ENCODE assay signal across 10 cellular contexts in the genomic region with DNA sequence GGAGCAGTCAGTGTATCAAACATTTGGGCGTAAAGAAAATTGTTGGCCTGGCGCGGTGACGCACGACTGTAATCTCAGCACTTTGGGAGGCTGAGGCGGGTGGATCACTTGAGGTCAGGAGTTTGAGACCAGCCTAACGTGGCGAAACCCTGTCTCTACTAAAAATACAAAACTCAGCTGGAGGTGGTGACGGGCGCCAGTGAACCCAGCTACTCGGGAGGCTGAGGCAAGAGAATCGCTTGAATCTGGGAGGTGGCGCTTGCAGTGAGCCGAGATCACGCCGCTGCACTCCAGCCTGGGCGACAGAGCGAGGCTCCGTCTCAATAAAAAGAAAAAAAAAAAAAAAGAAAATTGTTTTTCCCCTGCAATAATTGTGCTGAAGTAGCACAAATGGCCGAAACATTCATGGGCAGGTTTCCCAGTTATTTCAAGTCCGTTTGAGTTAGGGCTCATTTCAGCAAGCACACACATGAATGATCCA. TPM values are rescaled to one million over a fixed set of nuclear protein-coding genes. Genes with fewer than 3 reads are reported as not detected.
DNase-seq lines count a peak whose midpoint lies in the region; ATAC-seq and TF ChIP-seq lines count a peak whose summit lies in the region.
"Had no signal": no experiment of that assay in that cellular context is flagged by ENCODE, and none has a peak within 500 bp of the region (broad histone marks: within the 10 kb centered on the region; RNA-seq: fewer than 3 reads in every experiment).

No MANE protein-coding gene starts in this region.

- H3K79me2 ChIP-seq in Loucy (ENCODE audit: insufficient read depth, low read length), result peaks cover 36% of the 10 kb centered on the region

- peak overlapping the region; percentile 96 for H3K4me2 ChIP-seq in Loucy (ENCODE audit: low read depth, low read length, poor library complexity, severe bottlenecking)

- peaks cover 4% of the 10 kb centered on the region for H4K20me1 ChIP-seq in Loucy (ENCODE audit: insufficient read depth, low read length, poor library complexity, severe bottlenecking)

- CTCF ChIA-PET in Caco-2 (lab: Charles Lee), result no interaction called here

- no peak for ATAC-seq in HG03342 (IDR thresholded peaks at IDR 0.05; ENCODE audit: unreplicated experiment)
- no peak for ATAC-seq in HG02852 (IDR thresholded peaks at IDR 0.05; ENCODE audit: unreplicated experiment)
- no peak for ATAC-seq in GM18861 (IDR thresholded peaks at IDR 0.05; ENCODE audit: unreplicated experiment)

- DNase-seq in Caco-2, result no peak
- no peak for DNase-seq in dorsolateral prefrontal cortex
- DNase-seq in NCI-H82 treated with DMSO at 0.1 percent for 48 hours (lab: John Stamatoyannopoulos, UW; ENCODE audit: unreplicated experiment), result no peak
- DNase-seq: activated naive CD4-positive, alpha-beta T cell treated with anti-CD3 and anti-CD28 coated beads, Interleukin-2, amount 50 U/mL, for 16 hours; NCI-H146 had no signal

- H2AFZ ChIP-seq in Loucy (ENCODE audit: low read length), result no peak overlapping the region

- H3K27ac ChIP-seq in dorsolateral prefrontal cortex, result peak overlapping the region in 5 of 59 donors; percentile 15 to 71 (median 20)

- POLR2A ChIA-PET in Caco-2 (lab: Charles Lee), result interaction anchor here (1.8 kb wide), 1 partner anchor 18 kb away, joined by 6 read pairs; a partner anchor contains a TSS

- H3K36me3 Mint-ChIP-seq in Caco-2 (ENCODE audit: insufficient read depth, unreplicated experiment), result peaks cover 15% of the 10 kb centered on the region
- peaks cover 11% of the 10 kb centered on the region for H3K36me3 Mint-ChIP-seq in nephron (ENCODE audit: low read depth)

- H3K36me3 ChIP-seq in Caco-2 (ENCODE audit: control insufficient read depth, insufficient read depth, low read length) (no peaks in the 10 kb centered on the region), Loucy (ENCODE audit: insufficient read depth, low read length) (no peaks in the 10 kb centered on the region)

- H3K27me3 Mint-ChIP-seq in Caco-2 (ENCODE audit: insufficient read depth, unreplicated experiment), result no peaks in the 10 kb centered on the region
- H3K27me3 Mint-ChIP-seq in nephron (ENCODE audit: low read depth), result no peaks in the 10 kb centered on the region

- no TSS peak for BruUV-seq in Caco-2 (replicated peaks; lab: Mats Ljungman, UMichigan)

- no peaks in the 10 kb centered on the region for H3K27me3 ChIP-seq in Caco-2 (replicated peaks; ENCODE audit: control insufficient read depth, insufficient read depth, low read length)
- no peaks in the 10 kb centered on the region for H3K27me3 ChIP-seq in Loucy (ENCODE audit: insufficient read depth, low read length, poor library complexity, severe bottlenecking)
- H3K27me3 ChIP-seq in dorsolateral prefrontal cortex, result no peaks in the 10 kb centered on the region

- H3K4me3 Mint-ChIP-seq in Caco-2 (ENCODE audit: unreplicated experiment) (peak overlapping the region; percentile 73), nephron (peak overlapping the region; percentile 81 to 87 (median 84))

- peak overlapping the region; percentile 89 for H3K9ac ChIP-seq in Loucy (ENCODE audit: low read depth, low read length, poor library complexity, severe bottlenecking)

- no peaks in the 10 kb centered on the region for H3K9me2 ChIP-seq in Loucy (replicated peaks; ENCODE audit: low read depth, low read length)

- intact Hi-C loops in Caco-2 (cut with micrococcal nuclease; ENCODE audit: unreplicated experiment) (loop anchor here (5.0 to 10.0 kb wide), 2 partner anchors 47 to 220 kb away; a partner anchor contains a TSS), dorsolateral prefrontal cortex (cut with DNase I) (loop anchor here (5.0 to 10.0 kb wide), 4 partner anchors 37 to 220 kb away; a partner anchor contains a TSS)

- H3K4me1 Mint-ChIP-seq in Caco-2 (ENCODE audit: low read depth, unreplicated experiment) (peaks cover 7% of the 10 kb centered on the region), nephron (peaks cover 21% of the 10 kb centered on the region)

- 0 out of 2 replicates have a peak, but pooled peaks cover 3% of the 10 kb centered on the region for H3K4me1 ChIP-seq in Caco-2
- peaks cover 15% of the 10 kb centered on the region for H3K4me1 ChIP-seq in Loucy (ENCODE audit: insufficient read depth, low read length, poor library complexity, severe bottlenecking)

- H3F3A ChIP-seq in Loucy (ENCODE audit: low read depth), result no peaks in the 10 kb centered on the region

- no peaks in the 10 kb centered on the region for H3K9me3 Mint-ChIP-seq in Caco-2 (ENCODE audit: unreplicated experiment)
- no peaks in the 10 kb centered on the region for H3K9me3 Mint-ChIP-seq in nephron

- H3K4me3 ChIP-seq in Caco-2 (ENCODE audit: low read depth, low read length) (peak overlapping the region; percentile 97), Loucy (ENCODE audit: low read length, poor library complexity, severe bottlenecking) (peak overlapping the region; percentile 100), dorsolateral prefrontal cortex (peak overlapping the region in 49 of 59 donors; percentile 11 to 97 (median 87))

- H3K27ac Mint-ChIP-seq in Caco-2 (ENCODE audit: unreplicated experiment) (peak overlapping the region; percentile 61), nephron (peak overlapping the region; percentile 47 to 66 (median 65))

- TF ChIP-seq CTCF in Caco-2 (IDR thresholded peaks at IDR 0.05; ENCODE audit: insufficient read depth in 1 of 2, low read depth in 1 of 2, low read length in 1 of 2, severe bottlenecking in 1 of 2, unreplicated experiment in 1 of 2), result no peak
- TF ChIP-seq CTCF in Loucy (conservative IDR thresholded peaks at IDR 0.05; ENCODE audit: low read length), result no peak
- no peak for TF ChIP-seq CTCF in dorsolateral prefrontal cortex (IDR thresholded peaks at IDR 0.05 in 54 of 56, conservative IDR thresholded peaks at IDR 0.05 in 2 of 56; ENCODE audit: low read depth in 1 of 56, partially characterized antibody in 56 of 56)
- TF ChIP-seq CTCF in nephron (IDR thresholded peaks at IDR 0.05; ENCODE audit: unreplicated experiment in 3 of 3), result no peak

- H3K9me3 ChIP-seq in Caco-2 (no peaks in the 10 kb centered on the region), Loucy (ENCODE audit: insufficient read depth, low read depth, low read length) (no peaks in the 10 kb centered on the region)

RNA-seq across cellular contexts. Expression of a gene that starts 1.4 kb away (rescaled TPM):
- total RNA-seq in Caco-2 (2022), result 105 and 115 TPM in 2 replicates
- total RNA-seq in dorsolateral prefrontal cortex, result 10 to 100 TPM; 28.2 to 78.2 (median 45.7) TPM

RNA-seq across cellular contexts. Expression of a gene that starts 17.8 kb away (rescaled TPM):
- 0.70 and 0.95 TPM in 2 replicates for total RNA-seq in Caco-2 (2022)
- total RNA-seq in dorsolateral prefrontal cortex, result 10 to 100 TPM in 6 of 120 experiments, 1 to 10 TPM in 112, under 1 TPM in 2; 0.69 to 11.8 (median 6.2) TPM

RNA-seq across cellular contexts. Expression of a gene that starts 59.2 kb away (rescaled TPM):
- 53.0 and 54.5 TPM in 2 replicates for total RNA-seq in Caco-2 (2022)
- 10 to 100 TPM; 38.2 to 76.8 (median 57.2) TPM for total RNA-seq in dorsolateral prefrontal cortex
